In the genomic region with DNA sequence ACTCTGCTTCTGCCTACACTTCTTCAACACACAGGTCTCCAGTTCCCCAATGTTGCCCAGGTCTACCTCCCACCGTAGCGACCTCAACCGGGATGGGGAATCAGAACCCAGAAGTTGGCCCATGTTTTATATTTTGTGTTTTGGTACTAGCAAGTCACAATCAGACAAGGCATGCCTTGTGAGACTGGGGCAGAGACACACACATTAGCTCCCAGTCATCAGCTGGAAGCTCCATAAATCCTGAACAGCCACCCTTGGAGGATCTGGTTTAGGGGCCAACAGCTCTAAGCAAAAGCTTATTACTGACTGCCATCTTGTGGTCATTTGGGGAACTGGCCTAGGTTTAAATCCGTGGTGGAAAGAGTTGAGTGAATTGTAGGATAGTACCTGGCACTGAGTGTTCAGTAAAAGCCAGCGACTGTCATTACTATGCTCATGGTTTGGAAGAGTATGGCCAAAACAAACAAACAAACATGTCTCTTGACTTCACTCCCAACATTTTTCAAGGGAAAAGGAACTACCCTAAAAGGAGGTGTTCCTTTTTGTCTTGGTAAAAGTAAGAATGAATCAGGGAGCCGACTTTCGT, we compare ENCODE assay signal across 8 cellular contexts. TPM values are rescaled to one million over a fixed set of nuclear protein-coding genes. Genes with fewer than 3 reads are reported as not detected.
DNase-seq lines count a peak whose midpoint lies in the region; ATAC-seq and TF ChIP-seq lines count a peak whose summit lies in the region.

No MANE protein-coding gene starts in this region.

- no peaks in the 10 kb centered on the region for H3K27me3 ChIP-seq in left lung

- ATAC-seq in HG02885 (IDR thresholded peaks at IDR 0.05; ENCODE audit: poor library complexity, unreplicated experiment) (peak; percentile 54), left lung (peak; percentile 88), HG02571 (IDR thresholded peaks at IDR 0.05; ENCODE audit: unreplicated experiment) (no peak)

- H3K4me3 ChIP-seq in left lung = no peak overlapping the region

- intact Hi-C loops in left lung (cut with DNase I) = loop anchor here in 1 of 2 donors (5.0 kb wide), 1 partner anchor 193 kb away; no protein-coding TSS in a partner anchor

- no peaks in the 10 kb centered on the region for H3K27me3 Mint-ChIP-seq in chondrocyte (ENCODE audit: low read depth)

- no peaks in the 10 kb centered on the region for H3K9me3 Mint-ChIP-seq in chondrocyte (ENCODE audit: low read depth)

- H3K36me3 Mint-ChIP-seq in chondrocyte (ENCODE audit: low read depth) = no peaks in the 10 kb centered on the region

- no peaks in the 10 kb centered on the region for H3K4me1 Mint-ChIP-seq in chondrocyte (ENCODE audit: low read depth)

- H3K4me1 ChIP-seq in left lung = peaks cover 0 to 50% of the 10 kb centered on the region in 2 donors

- TF ChIP-seq CTCF in chondrocyte (IDR thresholded peaks at IDR 0.05) (peak; percentile 92), left lung (IDR thresholded peaks at IDR 0.05) (peak; percentile 90 to 96)

- DNase-seq in CD1c-positive myeloid dendritic cell (ENCODE audit: extremely low spot score) (peak; percentile 86), NCI-H526 (lab: John Stamatoyannopoulos, UW) (peak; percentile 81 to 87), chondrocyte (ENCODE audit: low spot score) (no peak), left lung (peak in 1 of 2 donors; percentile 57)
- DNase-seq in activated CD4-positive, alpha-beta T cell treated with anti-CD3 and anti-CD28 coated beads for 48 hours = peak; percentile 85
- peak; percentile 29 to 69 (median 50) for DNase-seq in stimulated activated CD4-positive, alpha-beta T cell treated with anti-CD3 and anti-CD28 coated beads, TNF-alpha, amount 100 ng/mL, for 4 hours (ENCODE audit: low read depth in 3 of 3)

- no peaks in the 10 kb centered on the region for H3K36me3 ChIP-seq in left lung

- H3K4me3 Mint-ChIP-seq in chondrocyte (ENCODE audit: unreplicated experiment) = no peak overlapping the region

- no peak overlapping the region for H3K27ac ChIP-seq in left lung

- no peak overlapping the region for H3K27ac Mint-ChIP-seq in chondrocyte (ENCODE audit: unreplicated experiment)

- H3K9me3 ChIP-seq in left lung = no peaks in the 10 kb centered on the region

RNA-seq across cellular contexts. Expression of a gene that starts 40.5 kb away (rescaled TPM):
- total RNA-seq in chondrocyte (11.3 to 15.1 TPM (median 13.0 TPM) in 3 replicates), left lung (10 to 100 TPM; 42.2 to 89.8 TPM)

RNA-seq across cellular contexts. Expression of a gene that starts 47.2 kb away (rescaled TPM):
- total RNA-seq in chondrocyte (10.9 to 11.5 TPM (median 10.9 TPM) in 3 replicates), left lung (10 to 100 TPM; 10.7 to 12.4 TPM)

RNA-seq across cellular contexts. Expression of a gene that starts 47.5 kb away (rescaled TPM):
- total RNA-seq in chondrocyte = 1.8 to 4.5 TPM (median 4.0 TPM) in 3 replicates
- 1 to 10 TPM; 2.1 to 5.3 TPM for total RNA-seq in left lung
